Comparison of ENCODE assay signal across 13 cellular contexts in genomic region chr1:9124389-9124788, GRCh38. TPM values are rescaled to one million over a fixed set of nuclear protein-coding genes. Genes with fewer than 3 reads are reported as not detected.
A peak's percentile ranks its signal among the peaks of the same experiment; 100 is the strongest.
DNase-seq lines count a peak whose midpoint lies in the region; ATAC-seq, FAIRE-seq and TF ChIP-seq lines count a peak whose summit lies in the region.
"Not testable (repeated sequence)": the region's sequence is repeated elsewhere in the genome, so short reads cannot be mapped to it uniquely, and the experiment has no call there.
"Had no signal": no experiment of that assay in that cellular context is flagged by ENCODE, and none has a peak within 500 bp of the region (broad histone marks: within the 10 kb centered on the region; RNA-seq: fewer than 3 reads in every experiment).

No MANE protein-coding gene starts in this region.

- not testable (repeated sequence) for H3K4me3 ChIP-seq in breast epithelium; esophagus squamous epithelium; kidney (ENCODE audit: low read length in 2 of 2); gastrocnemius medialis; suprapubic skin

- H3K36me3 ChIP-seq in breast epithelium; kidney (ENCODE audit: control insufficient read depth in 1 of 2, insufficient read depth in 2 of 2, low read length in 2 of 2); gastrocnemius medialis; suprapubic skin: not testable (repeated sequence)
- peaks cover 0 to 23% (median 3%) of the 10 kb centered on the region in 3 donors for H3K36me3 ChIP-seq in esophagus squamous epithelium

- H3K27ac ChIP-seq in breast epithelium, result peak overlapping the region; percentile 48 to 61
- peak overlapping the region in 3 of 4 donors; percentile 39 to 97 (median 89) for H3K27ac ChIP-seq in esophagus squamous epithelium
- H3K27ac ChIP-seq in kidney (ENCODE audit: low read depth in 2 of 2, low read length in 2 of 2), result not testable (repeated sequence)
- peak overlapping the region; percentile 94 to 99 (median 98) for H3K27ac ChIP-seq in gastrocnemius medialis
- peak overlapping the region; percentile 62 for H3K27ac ChIP-seq in suprapubic skin

- not testable (repeated sequence) for TF ChIP-seq RAD21 in Ishikawa (IDR thresholded peaks at IDR 0.05; ENCODE audit: low read depth)

- H3K9me3 ChIP-seq in breast epithelium; esophagus squamous epithelium; kidney (ENCODE audit: control insufficient read depth in 1 of 2, low read length in 2 of 2); gastrocnemius medialis; suprapubic skin: not testable (repeated sequence)

- FAIRE-seq in kidney (lab: Jason Lieb, UNC), result not testable (repeated sequence)

- H3K4me1 ChIP-seq in breast epithelium, result peaks cover 6 to 15% of the 10 kb centered on the region in 2 donors
- H3K4me1 ChIP-seq in esophagus squamous epithelium, result peaks cover 11 to 87% (median 24%) of the 10 kb centered on the region in 3 donors
- H3K4me1 ChIP-seq in kidney (ENCODE audit: control insufficient read depth in 1 of 2, insufficient read depth in 1 of 2, low read depth in 1 of 2, low read length in 2 of 2), result not testable (repeated sequence)
- peaks cover 52% of the 10 kb centered on the region in 2 donors for H3K4me1 ChIP-seq in gastrocnemius medialis
- peaks cover 64% of the 10 kb centered on the region for H3K4me1 ChIP-seq in suprapubic skin

- TF ChIP-seq CTCF in breast epithelium (IDR thresholded peaks at IDR 0.05); esophagus squamous epithelium (IDR thresholded peaks at IDR 0.05); kidney (IDR thresholded peaks at IDR 0.05; ENCODE audit: borderline replicate concordance, extremely low read depth, insufficient read depth); gastrocnemius medialis (IDR thresholded peaks at IDR 0.05 in 4 of 5, conservative IDR thresholded peaks at IDR 0.05 in 1 of 5); suprapubic skin (IDR thresholded peaks at IDR 0.05): not testable (repeated sequence)

- in situ Hi-C loops in gastrocnemius medialis (cut with MboI; ENCODE audit: low sequenced_read_pairs in 4 of 4), result not testable (repeated sequence)

- intact Hi-C loops in breast epithelium (cut with DNase I; ENCODE audit: low total_unique reads); esophagus squamous epithelium (cut with DNase I); kidney (cut with DNase I); gastrocnemius medialis (cut with DNase I; ENCODE audit: low total_unique reads): not testable (repeated sequence)

- not testable (repeated sequence) for H3K27me3 ChIP-seq in breast epithelium, esophagus squamous epithelium, gastrocnemius medialis, suprapubic skin

- H3K9ac ChIP-seq in kidney (ENCODE audit: low read length in 2 of 2), result not testable (repeated sequence)

- WGBS in esophagus squamous epithelium, 2 donors, result 39 to 64% methylated on average over 5 to 7 of the region's 8 CpGs
- 57% methylated on average over 8 of the region's 8 CpGs for WGBS in suprapubic skin

- not testable (repeated sequence) for TF ChIP-seq POLR2A in breast epithelium (IDR thresholded peaks at IDR 0.05); esophagus squamous epithelium (IDR thresholded peaks at IDR 0.05); suprapubic skin (IDR thresholded peaks at IDR 0.05)
- TF ChIP-seq POLR2A in gastrocnemius medialis (IDR thresholded peaks at IDR 0.05), result peak in 1 of 2 donors; percentile 15

- not testable (repeated sequence) for TF ChIP-seq EP300 in Ishikawa (IDR thresholded peaks at IDR 0.05; ENCODE audit: borderline replicate concordance); suprapubic skin (IDR thresholded peaks at IDR 0.05)

- not testable (repeated sequence) for ATAC-seq in gastrocnemius medialis

- peak; percentile 49 for DNase-seq in DMS53 (lab: John Stamatoyannopoulos, UW)
- not testable (repeated sequence) for DNase-seq in breast epithelium (ENCODE audit: low spot score in 2 of 2); esophagus squamous epithelium (lab: John Stamatoyannopoulos, UW); gastrocnemius medialis; suprapubic skin (ENCODE audit: low spot score in 2 of 2)
- DNase-seq in kidney, result peak; percentile 7

TF ChIP-seq in Ishikawa, 13 proteins besides CTCF, POLR2A, EP300 and RAD21:
- TF ChIP-seq TCF12 (IDR thresholded peaks at IDR 0.05; ENCODE audit: low read depth) (peak; percentile 39; the same call in 1 of the 2 replicates), TEAD4 (IDR thresholded peaks at IDR 0.05) (0 out of 2 replicates have a peak, but pooled peaks have one; percentile 13)

RNA-seq across cellular contexts. Expression of gene GPR157, which starts 4.5 kb away (rescaled TPM):
- total RNA-seq in breast epithelium (10 to 100 TPM in 1 of 3 donors, 1 to 10 TPM in 2; 4.3 to 11.7 (median 9.2) TPM), esophagus squamous epithelium (10 to 100 TPM; 28.5 to 57.4 (median 30.2) TPM), kidney (9.1 TPM), gastrocnemius medialis (10 to 100 TPM; 12.9 to 38.1 (median 18.9) TPM), suprapubic skin (10 to 100 TPM; 38.9 to 62.8 (median 44.2) TPM)
- polyA plus RNA-seq in kidney (ENCODE audit: insufficient read depth, low read depth, low replicate concordance), result 3.2 TPM

RNA-seq across cellular contexts. Expression of gene SLC2A5, which starts 55.0 kb away (rescaled TPM):
- total RNA-seq in breast epithelium (1 to 10 TPM; 2.3 to 2.8 (median 2.7) TPM), esophagus squamous epithelium (1 to 10 TPM; 1.9 to 7.1 (median 4.2) TPM), kidney (6.4 TPM), gastrocnemius medialis (10 to 100 TPM; 11.2 to 34.5 (median 22.8) TPM), suprapubic skin (1 to 10 TPM; 3.3 to 6.5 (median 3.8) TPM)
- 9.0 TPM for polyA plus RNA-seq in kidney (ENCODE audit: insufficient read depth, low read depth, low replicate concordance)
- total RNA-seq: A172, A673, Daoy, H9 had no signal
- polyA plus RNA-seq: CD4-positive, alpha-beta memory T cell; GM23338 had no signal
